1 cellular context compared by ENCODE assay signal in genomic region chr16:89097528-89097846, GRCh38.
TF ChIP-seq lines count a peak whose summit lies in the region.

No MANE protein-coding gene starts in this region.

TF ChIP-seq in K562, 482 proteins besides CTCF, POLR2A, EP300 and RAD21 (continued from another document):
- TF ChIP-seq MGA (IDR thresholded peaks at IDR 0.05) (no peak), ZBTB11 (CRISPR knock-in tag; IDR thresholded peaks at IDR 0.05) (0 out of 6 replicates have a peak, but pooled peaks of 1 of the 3 experiments have one; percentile 20)
TF ChIP-seq in K562: peak in this region for 2.
